Comparison of ENCODE assay signal across 1 cellular context in genomic region chr4:7987148-7987989, GRCh38.
TF ChIP-seq lines count a peak whose summit lies in the region.

No MANE protein-coding gene starts in this region.

TF ChIP-seq in GM23338, 12 proteins besides CTCF, POLR2A, EP300 and RAD21 (continued from another document):
- no peak for TF ChIP-seq REST (IDR thresholded peaks at IDR 0.05; ENCODE audit: unreplicated experiment)
- no peak for TF ChIP-seq POLR2AphosphoS5 (IDR thresholded peaks at IDR 0.05; ENCODE audit: low read depth)
